In the genomic region with DNA sequence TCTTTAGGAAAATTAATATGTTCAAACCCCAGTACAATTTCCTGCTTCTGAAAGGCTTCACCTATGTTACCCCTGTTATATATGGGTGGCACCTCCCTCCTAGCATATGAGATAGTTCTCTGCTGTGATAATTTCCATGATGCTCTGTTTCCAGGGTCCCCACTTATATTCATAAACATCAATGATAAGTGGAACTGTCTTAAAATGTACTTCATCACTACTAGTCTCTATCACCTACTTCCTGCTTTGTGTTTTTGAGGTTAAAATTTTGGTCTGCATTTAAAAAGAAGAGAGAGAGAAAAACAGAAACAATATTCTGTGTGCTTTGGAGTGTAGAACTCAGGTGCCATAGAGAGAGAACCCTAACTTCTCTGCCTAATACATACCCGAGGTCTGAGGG, we compare ENCODE assay signal across 20 cellular contexts.
"Had no signal": no experiment of that assay in that cellular context is flagged by ENCODE, and none has a peak within 500 bp of the region (broad histone marks: within the 10 kb centered on the region; RNA-seq: fewer than 3 reads in every experiment).

No MANE protein-coding gene starts in this region.

- H3K27me3 Mint-ChIP-seq: activated B cell treated with CpG ODN at 0.5 μM for 24 hours; activated CD4-positive, alpha-beta memory T cell treated with anti-CD3 and anti-CD28 coated beads for 36 hours; activated naive CD8-positive, alpha-beta T cell treated with anti-CD3 and anti-CD28 coated beads for 36 hours; naive thymus-derived CD8-positive, alpha-beta T cell; progenitor cell of endocrine pancreas; stimulated activated memory B cell treated with anti-CD40 and anti-IgM and Interleukin-4, amounts not matched to agents 10 μg/mL and 1 μg/mL and 100 μg/mL, for 72 hours had no signal

- DNase-seq: activated B cell treated with CpG ODN at 0.5 μM for 24 hours; activated CD4-positive, alpha-beta memory T cell treated with anti-CD3 and anti-CD28 coated beads for 36 hours; activated CD4-positive, alpha-beta T cell treated with anti-CD3 and anti-CD28 coated beads for 48 hours; activated naive CD4-positive, alpha-beta T cell treated with Interleukin-2 at 50 U/mL for 16 hours; activated naive CD8-positive, alpha-beta T cell treated with anti-CD3 and anti-CD28 coated beads for 36 hours; activated T-cell treated with anti-CD3 and anti-CD28 coated beads, Interleukin-2, amount 50 U/mL, for 48 hours; central memory CD4-positive, alpha-beta T cell; dermis blood vessel endothelial cell; effector CD8-positive, alpha-beta T cell; glutamatergic neuron; immature natural killer cell; kidney glomerular epithelial cell; left lung; naive thymus-derived CD8-positive, alpha-beta T cell; retina; sigmoid colon; stimulated activated CD4-positive, alpha-beta T cell treated with anti-CD3 and anti-CD28 coated beads, Interleukin-15, amount 100 ng/mL, for 24 hours; stomach had no signal

- ATAC-seq: left lung; naive thymus-derived CD8-positive, alpha-beta T cell; stimulated activated memory B cell treated with anti-CD40 and anti-IgM and Interleukin-4, amounts not matched to agents 10 μg/mL and 1 μg/mL and 100 μg/mL, for 72 hours had no signal

- H3K4me3 Mint-ChIP-seq: activated B cell treated with CpG ODN at 0.5 μM for 24 hours; activated CD4-positive, alpha-beta memory T cell treated with anti-CD3 and anti-CD28 coated beads for 36 hours; activated naive CD8-positive, alpha-beta T cell treated with anti-CD3 and anti-CD28 coated beads for 36 hours; immature natural killer cell; naive thymus-derived CD8-positive, alpha-beta T cell; stimulated activated memory B cell treated with anti-CD40 and anti-IgM and Interleukin-4, amounts not matched to agents 10 μg/mL and 1 μg/mL and 100 μg/mL, for 72 hours had no signal

- H3K27ac Mint-ChIP-seq: activated B cell treated with CpG ODN at 0.5 μM for 24 hours; activated CD4-positive, alpha-beta memory T cell treated with anti-CD3 and anti-CD28 coated beads for 36 hours; activated naive CD8-positive, alpha-beta T cell treated with anti-CD3 and anti-CD28 coated beads for 36 hours; immature natural killer cell; naive thymus-derived CD8-positive, alpha-beta T cell; progenitor cell of endocrine pancreas; stimulated activated memory B cell treated with anti-CD40 and anti-IgM and Interleukin-4, amounts not matched to agents 10 μg/mL and 1 μg/mL and 100 μg/mL, for 72 hours had no signal

- H3K36me3 Mint-ChIP-seq: activated CD4-positive, alpha-beta memory T cell treated with anti-CD3 and anti-CD28 coated beads for 36 hours; activated naive CD8-positive, alpha-beta T cell treated with anti-CD3 and anti-CD28 coated beads for 36 hours; naive thymus-derived CD8-positive, alpha-beta T cell; stimulated activated memory B cell treated with anti-CD40 and anti-IgM and Interleukin-4, amounts not matched to agents 10 μg/mL and 1 μg/mL and 100 μg/mL, for 72 hours had no signal

- H3K4me1 Mint-ChIP-seq: activated B cell treated with CpG ODN at 0.5 μM for 24 hours; activated naive CD8-positive, alpha-beta T cell treated with anti-CD3 and anti-CD28 coated beads for 36 hours; immature natural killer cell; naive thymus-derived CD8-positive, alpha-beta T cell; stimulated activated memory B cell treated with anti-CD40 and anti-IgM and Interleukin-4, amounts not matched to agents 10 μg/mL and 1 μg/mL and 100 μg/mL, for 72 hours had no signal
